ENCODE assay signal across 22 cellular contexts in genomic region chr12:39037115-39037514, GRCh38.
"Had no signal": no experiment of that assay in that cellular context is flagged by ENCODE, and none has a peak within 500 bp of the region (broad histone marks: within the 10 kb centered on the region; RNA-seq: fewer than 3 reads in every experiment).

No MANE protein-coding gene starts in this region.

- DNase-seq: activated CD4-positive, alpha-beta T cell treated with anti-CD3 and anti-CD28 coated beads for 36 hours; activated CD4-positive, CD25-positive, alpha-beta regulatory T cell; activated CD8-positive, alpha-beta memory T cell treated with anti-CD3 and anti-CD28 coated beads, Interleukin-2, amount 10 ng/mL, durations not matched to agents 7 days and 5 days; activated CD8-positive, alpha-beta T cell treated with anti-CD3 and anti-CD28 coated beads, Interleukin-2, amount 10 ng/mL, durations not matched to agents 7 days and 5 days; activated naive CD4-positive, alpha-beta T cell; activated T-cell treated with anti-CD3 and anti-CD28 coated beads, Interleukin-2, amount 50 U/mL, for 72 hours; adrenal gland; aorta; body of pancreas; dermis blood vessel endothelial cell; effector CD4-positive, alpha-beta T cell; foreskin melanocyte; heart right ventricle; left ventricle myocardium inferior; posterior cingulate gyrus; right cardiac atrium; stimulated activated CD4-positive, alpha-beta T cell treated with anti-CD3 and anti-CD28 coated beads, Interleukin-15, amount 100 ng/mL, for 24 hours; stimulated activated CD4-positive, alpha-beta T cell treated with anti-CD3 and anti-CD28 coated beads, Interleukin-2, amount 100 ng/mL, for 24 hours; stimulated activated naive B cell treated with anti-CD40 and anti-IgM and Interleukin-4, amounts not matched to agents 10 μg/mL and 1 μg/mL and 100 μg/mL, for 72 hours; stomach; thyroid gland; upper lobe of right lung had no signal

- ATAC-seq: activated CD4-positive, alpha-beta T cell treated with anti-CD3 and anti-CD28 coated beads for 36 hours; activated CD8-positive, alpha-beta memory T cell treated with anti-CD3 and anti-CD28 coated beads, Interleukin-2, amount 10 ng/mL, durations not matched to agents 7 days and 5 days; activated CD8-positive, alpha-beta T cell treated with anti-CD3 and anti-CD28 coated beads, Interleukin-2, amount 10 ng/mL, durations not matched to agents 7 days and 5 days; activated T-cell treated with anti-CD3 and anti-CD28 coated beads, Interleukin-2, amount 50 U/mL, for 72 hours; body of pancreas; heart right ventricle; right cardiac atrium; stimulated activated naive B cell treated with anti-CD40 and anti-IgM and Interleukin-4, amounts not matched to agents 10 μg/mL and 1 μg/mL and 100 μg/mL, for 72 hours; upper lobe of right lung had no signal
